In the genomic region with DNA sequence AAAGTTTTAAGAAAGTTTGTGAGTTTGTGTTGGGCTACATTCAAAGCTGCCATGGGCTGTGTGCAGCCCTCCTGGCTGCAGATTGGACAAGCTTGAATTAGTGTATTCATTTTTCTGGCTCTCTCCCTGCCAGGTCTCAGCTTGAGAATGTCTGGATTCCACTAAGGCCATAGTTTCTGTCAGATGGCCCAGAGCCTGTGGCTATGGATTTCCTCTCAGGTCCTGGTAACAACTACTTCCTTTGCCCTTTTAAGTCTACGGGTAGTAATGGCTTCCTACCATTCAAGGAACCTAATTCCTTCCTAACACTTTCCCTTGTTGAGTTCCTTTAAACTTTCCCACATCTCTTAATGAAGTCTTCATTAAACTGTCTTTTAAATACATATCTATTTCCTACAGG, we compare ENCODE assay signal across 17 cellular contexts. TPM values are rescaled to one million over a fixed set of nuclear protein-coding genes. Genes with fewer than 3 reads are reported as not detected.
DNase-seq lines count a peak whose midpoint lies in the region; ATAC-seq and TF ChIP-seq lines count a peak whose summit lies in the region.
"Had no signal": no experiment of that assay in that cellular context is flagged by ENCODE, and none has a peak within 500 bp of the region (broad histone marks: within the 10 kb centered on the region; RNA-seq: fewer than 3 reads in every experiment).

No MANE protein-coding gene starts in this region.

- H3K9me3 Mint-ChIP-seq in activated naive CD4-positive, alpha-beta T cell treated with anti-CD3 and anti-CD28 coated beads, Interleukin-2, amount 50 U/mL, for 72 hours, result peaks cover 0 to 5% of the 10 kb centered on the region in 2 donors
- H3K9me3 Mint-ChIP-seq: HFFc6 had no signal

- H3K27me3 ChIP-seq in adipocyte (replicated peaks; ENCODE audit: control insufficient read depth, insufficient read depth, low read length) (no peaks in the 10 kb centered on the region), dorsolateral prefrontal cortex (peaks cover 0 to 8% (median 0%) of the 10 kb centered on the region in 45 donors)
- H3K27me3 ChIP-seq: Peyer's patch had no signal

- H3K4me3 ChIP-seq in adipocyte (ENCODE audit: low read length) (no peak overlapping the region), fibroblast of the aortic adventitia (ENCODE audit: low read depth, low read length) (no peak overlapping the region), dorsolateral prefrontal cortex (no peak overlapping the region)
- H3K4me3 ChIP-seq: Peyer's patch had no signal

- intact Hi-C loops in dorsolateral prefrontal cortex (cut with DNase I), result no loop called here

- no peak overlapping the region for H3K27ac Mint-ChIP-seq in activated naive CD4-positive, alpha-beta T cell treated with anti-CD3 and anti-CD28 coated beads, Interleukin-2, amount 50 U/mL, for 72 hours
- H3K27ac Mint-ChIP-seq: HFFc6 had no signal

- H3K4me1 ChIP-seq in adipocyte (ENCODE audit: control insufficient read depth, insufficient read depth, low read length), result no peaks in the 10 kb centered on the region
- H3K4me1 ChIP-seq: Peyer's patch had no signal

- H3K36me3 Mint-ChIP-seq in activated naive CD4-positive, alpha-beta T cell treated with anti-CD3 and anti-CD28 coated beads, Interleukin-2, amount 50 U/mL, for 72 hours, result no peaks in the 10 kb centered on the region

- H3K27ac ChIP-seq in dorsolateral prefrontal cortex, result no peak overlapping the region
- H3K27ac ChIP-seq: C4-2B, KMS-11, Peyer's patch had no signal

- H3K9ac ChIP-seq in adipocyte (ENCODE audit: low read length), result no peak overlapping the region
- H3K9ac ChIP-seq: KMS-11 had no signal

- no peaks in the 10 kb centered on the region for H3K9me3 ChIP-seq in adipocyte (ENCODE audit: control insufficient read depth, low read length)
- H3K9me3 ChIP-seq: Peyer's patch had no signal

- TF ChIP-seq CTCF in fibroblast of the aortic adventitia (IDR thresholded peaks at IDR 0.05; ENCODE audit: insufficient read depth, low read length) (no peak), dorsolateral prefrontal cortex (IDR thresholded peaks at IDR 0.05 in 54 of 56, conservative IDR thresholded peaks at IDR 0.05 in 2 of 56; ENCODE audit: low read depth in 1 of 56, partially characterized antibody in 56 of 56) (no peak)

- DNase-seq in AG08395 (ENCODE audit: low spot score) (peak; percentile 5), GM04503 (ENCODE audit: low read depth) (peak; percentile 11), adipocyte (ENCODE audit: low read depth) (peak; percentile 8), fibroblast of the aortic adventitia (ENCODE audit: low read depth) (peak; percentile 36), dorsolateral prefrontal cortex (no peak)
- no peak for DNase-seq in activated naive CD4-positive, alpha-beta T cell treated with anti-CD3 and anti-CD28 coated beads, Interleukin-2, amount 50 U/mL, for 72 hours (ENCODE audit: low spot score in 2 of 2)
- no peak for DNase-seq in stimulated activated CD4-positive, alpha-beta T cell treated with anti-CD3 and anti-CD28 coated beads, Interleukin-15, amount 100 ng/mL, for 24 hours
- DNase-seq: H7, HFFc6, NCI-H1048, NCI-H1436 treated with DMSO at 0.1 percent for 48 hours, NCI-H2081 treated with DMSO at 0.1 percent for 48 hours, Peyer's patch, Right ventricle myocardium superior had no signal

- no peak for ATAC-seq in activated naive CD4-positive, alpha-beta T cell treated with anti-CD3 and anti-CD28 coated beads, Interleukin-2, amount 50 U/mL, for 72 hours
- no peak for ATAC-seq in HG02852 (IDR thresholded peaks at IDR 0.05; ENCODE audit: unreplicated experiment)

- no peaks in the 10 kb centered on the region for H3K36me3 ChIP-seq in adipocyte (ENCODE audit: control insufficient read depth, insufficient read depth, low read length, severe bottlenecking)
- H3K36me3 ChIP-seq: Peyer's patch had no signal

RNA-seq across cellular contexts. Expression of a gene that starts 24.3 kb away (rescaled TPM):
- 64.4 and 103 TPM in 2 replicates for total RNA-seq in fibroblast of the aortic adventitia (ENCODE audit: low replicate concordance)
- total RNA-seq in dorsolateral prefrontal cortex, result 10 to 100 TPM; 31.1 to 68.1 (median 53.3) TPM
- 10 to 100 TPM; 75.6 to 83.7 TPM for total RNA-seq in activated naive CD4-positive, alpha-beta T cell treated with anti-CD3 and anti-CD28 coated beads, Interleukin-2, amount 50 U/mL, for 72 hours

Comparison
In these comparisons a context has a peak if more than half of its experiments do, and no peak if none do; other contexts are left out.
1. DNase-seq: peak in AG08395 (single experiment), GM04503 (single experiment), adipocyte (single experiment) and fibroblast of the aortic adventitia (single experiment); none in dorsolateral prefrontal cortex (0 of 10), activated naive CD4-positive, alpha-beta T cell treated with anti-CD3 and anti-CD28 coated beads, Interleukin-2, amount 50 U/mL, for 72 hours (0 of 2) and stimulated activated CD4-positive, alpha-beta T cell treated with anti-CD3 and anti-CD28 coated beads, Interleukin-15, amount 100 ng/mL, for 24 hours (single experiment).